In genomic region chr1:1334835-1335234, GRCh38 we compare ENCODE assay signal across 1 cellular context.
TF ChIP-seq lines count a peak whose summit lies in the region.

No MANE protein-coding gene starts in this region.

TF ChIP-seq in K562, 482 proteins besides CTCF, POLR2A, EP300 and RAD21 (continued from another document):
- TF ChIP-seq, protein P1, sequence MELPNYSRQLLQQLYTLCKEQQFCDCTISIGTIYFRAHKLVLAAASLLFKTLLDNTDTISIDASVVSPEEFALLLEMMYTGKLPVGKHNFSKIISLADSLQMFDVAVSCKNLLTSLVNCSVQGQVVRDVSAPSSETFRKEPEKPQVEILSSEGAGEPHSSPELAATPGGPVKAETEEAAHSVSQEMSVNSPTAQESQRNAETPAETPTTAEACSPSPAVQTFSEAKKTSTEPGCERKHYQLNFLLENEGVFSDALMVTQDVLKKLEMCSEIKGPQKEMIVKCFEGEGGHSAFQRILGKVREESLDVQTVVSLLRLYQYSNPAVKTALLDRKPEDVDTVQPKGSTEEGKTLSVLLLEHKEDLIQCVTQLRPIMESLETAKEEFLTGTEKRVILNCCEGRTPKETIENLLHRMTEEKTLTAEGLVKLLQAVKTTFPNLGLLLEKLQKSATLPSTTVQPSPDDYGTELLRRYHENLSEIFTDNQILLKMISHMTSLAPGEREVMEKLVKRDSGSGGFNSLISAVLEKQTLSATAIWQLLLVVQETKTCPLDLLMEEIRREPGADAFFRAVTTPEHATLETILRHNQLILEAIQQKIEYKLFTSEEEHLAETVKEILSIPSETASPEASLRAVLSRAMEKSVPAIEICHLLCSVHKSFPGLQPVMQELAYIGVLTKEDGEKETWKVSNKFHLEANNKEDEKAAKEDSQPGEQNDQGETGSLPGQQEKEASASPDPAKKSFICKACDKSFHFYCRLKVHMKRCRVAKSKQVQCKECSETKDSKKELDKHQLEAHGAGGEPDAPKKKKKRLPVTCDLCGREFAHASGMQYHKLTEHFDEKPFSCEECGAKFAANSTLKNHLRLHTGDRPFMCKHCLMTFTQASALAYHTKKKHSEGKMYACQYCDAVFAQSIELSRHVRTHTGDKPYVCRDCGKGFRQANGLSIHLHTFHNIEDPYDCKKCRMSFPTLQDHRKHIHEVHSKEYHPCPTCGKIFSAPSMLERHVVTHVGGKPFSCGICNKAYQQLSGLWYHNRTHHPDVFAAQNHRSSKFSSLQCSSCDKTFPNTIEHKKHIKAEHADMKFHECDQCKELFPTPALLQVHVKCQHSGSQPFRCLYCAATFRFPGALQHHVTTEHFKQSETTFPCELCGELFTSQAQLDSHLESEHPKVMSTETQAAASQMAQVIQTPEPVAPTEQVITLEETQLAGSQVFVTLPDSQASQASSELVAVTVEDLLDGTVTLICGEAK (IDR thresholded peaks at IDR 0.05): peak; percentile 81
- TF ChIP-seq, protein P1 (CRISPR knock-in tag; IDR thresholded peaks at IDR 0.05): no peak
- TF ChIP-seq ZNF212 (CRISPR knock-in tag; IDR thresholded peaks at IDR 0.05): no peak
- no peak for TF ChIP-seq RFX1 (IDR thresholded peaks at IDR 0.05)
- TF ChIP-seq EHMT2 (IDR thresholded peaks at IDR 0.05): peak; percentile 98
- no peak for TF ChIP-seq DEAF1 (CRISPR knock-in tag; IDR thresholded peaks at IDR 0.05)
- no peak for TF ChIP-seq MCM2 (IDR thresholded peaks at IDR 0.05; ENCODE audit: low read depth)
- TF ChIP-seq KLF13 (tag; IDR thresholded peaks at IDR 0.05; ENCODE audit: borderline replicate concordance, low read depth): peak; percentile 72; the same call in 1 of the 2 replicates
- TF ChIP-seq BRCA1 (IDR thresholded peaks at IDR 0.05): no peak
- TF ChIP-seq BRCA1 (CRISPR knock-in tag; IDR thresholded peaks at IDR 0.05): peak; percentile 87; the same call in 1 of the 2 replicates
- no peak for TF ChIP-seq EZH2 (IDR thresholded peaks at IDR 0.05; ENCODE audit: borderline replicate concordance, low read depth, low read length)
- no peak for TF ChIP-seq ELF4 (CRISPR knock-in tag; IDR thresholded peaks at IDR 0.05)
- TF ChIP-seq, protein P2, sequence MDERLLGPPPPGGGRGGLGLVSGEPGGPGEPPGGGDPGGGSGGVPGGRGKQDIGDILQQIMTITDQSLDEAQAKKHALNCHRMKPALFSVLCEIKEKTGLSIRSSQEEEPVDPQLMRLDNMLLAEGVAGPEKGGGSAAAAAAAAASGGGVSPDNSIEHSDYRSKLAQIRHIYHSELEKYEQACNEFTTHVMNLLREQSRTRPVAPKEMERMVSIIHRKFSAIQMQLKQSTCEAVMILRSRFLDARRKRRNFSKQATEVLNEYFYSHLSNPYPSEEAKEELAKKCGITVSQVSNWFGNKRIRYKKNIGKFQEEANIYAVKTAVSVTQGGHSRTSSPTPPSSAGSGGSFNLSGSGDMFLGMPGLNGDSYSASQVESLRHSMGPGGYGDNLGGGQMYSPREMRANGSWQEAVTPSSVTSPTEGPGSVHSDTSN (CRISPR knock-in tag; IDR thresholded peaks at IDR 0.05; ENCODE audit: low read depth): peak; percentile 32; the same call in 1 of the 2 replicates
- TF ChIP-seq, protein P2 (tag; conservative IDR thresholded peaks at IDR 0.05; ENCODE audit: low read depth): no peak
- TF ChIP-seq POLR2G (IDR thresholded peaks at IDR 0.05; ENCODE audit: low read depth, low read length): peak; percentile 53
- TF ChIP-seq, protein P3, sequence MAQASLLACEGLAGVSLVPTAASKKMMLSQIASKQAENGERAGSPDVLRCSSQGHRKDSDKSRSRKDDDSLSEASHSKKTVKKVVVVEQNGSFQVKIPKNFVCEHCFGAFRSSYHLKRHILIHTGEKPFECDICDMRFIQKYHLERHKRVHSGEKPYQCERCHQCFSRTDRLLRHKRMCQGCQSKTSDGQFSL (CRISPR knock-in tag; IDR thresholded peaks at IDR 0.05): no peak
- TF ChIP-seq, protein P3 (tag; IDR thresholded peaks at IDR 0.05): no peak
- 0 out of 4 replicates have a peak, but pooled peaks of 1 of the 2 experiments have one; percentile 19 for TF ChIP-seq RCOR1 (IDR thresholded peaks at IDR 0.05; ENCODE audit: borderline replicate concordance in 1 of 2, low read depth in 2 of 2, low read length in 2 of 2)
- TF ChIP-seq FOXJ2 (tag; IDR thresholded peaks at IDR 0.05): no peak
- TF ChIP-seq, protein P4, sequence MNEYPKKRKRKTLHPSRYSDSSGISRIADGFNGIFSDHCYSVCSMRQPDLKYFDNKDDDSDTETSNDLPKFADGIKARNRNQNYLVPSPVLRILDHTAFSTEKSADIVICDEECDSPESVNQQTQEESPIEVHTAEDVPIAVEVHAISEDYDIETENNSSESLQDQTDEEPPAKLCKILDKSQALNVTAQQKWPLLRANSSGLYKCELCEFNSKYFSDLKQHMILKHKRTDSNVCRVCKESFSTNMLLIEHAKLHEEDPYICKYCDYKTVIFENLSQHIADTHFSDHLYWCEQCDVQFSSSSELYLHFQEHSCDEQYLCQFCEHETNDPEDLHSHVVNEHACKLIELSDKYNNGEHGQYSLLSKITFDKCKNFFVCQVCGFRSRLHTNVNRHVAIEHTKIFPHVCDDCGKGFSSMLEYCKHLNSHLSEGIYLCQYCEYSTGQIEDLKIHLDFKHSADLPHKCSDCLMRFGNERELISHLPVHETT (CRISPR knock-in tag; conservative IDR thresholded peaks at IDR 0.05 in 1 of 2, IDR thresholded peaks at IDR 0.05 in 1 of 2): peak in 1 of 2 experiments; percentile 94; a peak in 2 of 4 replicates
- TF ChIP-seq ARID4B (CRISPR knock-in tag; IDR thresholded peaks at IDR 0.05): peak; percentile 92
- no peak for TF ChIP-seq CCAR2 (IDR thresholded peaks at IDR 0.05; ENCODE audit: low read depth, low read length)
- no peak for TF ChIP-seq NCOA4 (IDR thresholded peaks at IDR 0.05; ENCODE audit: partially characterized antibody)
- TF ChIP-seq NCOA6 (IDR thresholded peaks at IDR 0.05): peak; percentile 93
- no peak for TF ChIP-seq ZNF146 (CRISPR knock-in tag; IDR thresholded peaks at IDR 0.05; ENCODE audit: unreplicated experiment)
- TF ChIP-seq ZBTB33 (CRISPR knock-in tag; IDR thresholded peaks at IDR 0.05): peak; percentile 21; the same call in 1 of the 2 replicates
- peak; percentile 50 for TF ChIP-seq ZFX (CRISPR knock-in tag; IDR thresholded peaks at IDR 0.05)
- peak; percentile 62; the same call in 1 of the 2 replicates for TF ChIP-seq NR3C1 (CRISPR knock-in tag; IDR thresholded peaks at IDR 0.05)
- TF ChIP-seq WHSC1 (IDR thresholded peaks at IDR 0.05; ENCODE audit: low read length): no peak
- TF ChIP-seq, protein P5, sequence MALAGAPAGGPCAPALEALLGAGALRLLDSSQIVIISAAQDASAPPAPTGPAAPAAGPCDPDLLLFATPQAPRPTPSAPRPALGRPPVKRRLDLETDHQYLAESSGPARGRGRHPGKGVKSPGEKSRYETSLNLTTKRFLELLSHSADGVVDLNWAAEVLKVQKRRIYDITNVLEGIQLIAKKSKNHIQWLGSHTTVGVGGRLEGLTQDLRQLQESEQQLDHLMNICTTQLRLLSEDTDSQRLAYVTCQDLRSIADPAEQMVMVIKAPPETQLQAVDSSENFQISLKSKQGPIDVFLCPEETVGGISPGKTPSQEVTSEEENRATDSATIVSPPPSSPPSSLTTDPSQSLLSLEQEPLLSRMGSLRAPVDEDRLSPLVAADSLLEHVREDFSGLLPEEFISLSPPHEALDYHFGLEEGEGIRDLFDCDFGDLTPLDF (CRISPR knock-in tag; IDR thresholded peaks at IDR 0.05): peak; percentile 84; the same call in 1 of the 2 replicates
